Comparison of ENCODE assay signal across 11 cellular contexts in genomic region chr17:63835167-63835720, GRCh38. TPM values are rescaled to one million over a fixed set of nuclear protein-coding genes. Genes with fewer than 3 reads are reported as not detected.
DNase-seq lines count a peak whose midpoint lies in the region; ATAC-seq and TF ChIP-seq lines count a peak whose summit lies in the region.
"Had no signal": no experiment of that assay in that cellular context is flagged by ENCODE, and none has a peak within 500 bp of the region (broad histone marks: within the 10 kb centered on the region; RNA-seq: fewer than 3 reads in every experiment).

No MANE protein-coding gene starts in this region.

- WGBS in gastroesophageal sphincter (ENCODE audit: low coverage in 1 of 2), 2 donors = 85% methylated on average over 7 of the region's 9 CpGs; no CpG with 5 or more reads in 1 of the 2 donors

- POLR2A ChIA-PET in T-cell (lab: Charles Lee) = interaction anchor here in 1 of 2 donors (0.5 kb wide), 1 partner anchor 8 kb away, joined by 8 read pairs; no protein-coding TSS in a partner anchor

- H3K4me3 ChIP-seq in gastroesophageal sphincter = no peak overlapping the region

- H3K27ac Mint-ChIP-seq in activated naive CD4-positive, alpha-beta T cell treated with anti-CD3 and anti-CD28 coated beads, Interleukin-2, amount 50 U/mL, for 24 hours = peak overlapping the region; percentile 37
- peak overlapping the region; percentile 80 to 82 for H3K27ac Mint-ChIP-seq in T-cell

- no peak overlapping the region for H3K4me3 Mint-ChIP-seq in activated naive CD4-positive, alpha-beta T cell treated with anti-CD3 and anti-CD28 coated beads, Interleukin-2, amount 50 U/mL, for 24 hours
- peak overlapping the region in 1 of 3 donors; percentile 24 for H3K4me3 Mint-ChIP-seq in T-cell

- no peaks in the 10 kb centered on the region for H3K9me3 Mint-ChIP-seq in activated naive CD4-positive, alpha-beta T cell treated with anti-CD3 and anti-CD28 coated beads, Interleukin-2, amount 50 U/mL, for 24 hours
- H3K9me3 Mint-ChIP-seq in T-cell = no peaks in the 10 kb centered on the region

- H3K4me1 Mint-ChIP-seq in activated naive CD4-positive, alpha-beta T cell treated with anti-CD3 and anti-CD28 coated beads, Interleukin-2, amount 50 U/mL, for 24 hours = peaks cover 65% of the 10 kb centered on the region
- peaks cover 57 to 69% (median 61%) of the 10 kb centered on the region in 3 donors for H3K4me1 Mint-ChIP-seq in T-cell

- peaks cover 15% of the 10 kb centered on the region for H3K36me3 Mint-ChIP-seq in activated naive CD4-positive, alpha-beta T cell treated with anti-CD3 and anti-CD28 coated beads, Interleukin-2, amount 50 U/mL, for 24 hours
- peaks cover 46% of the 10 kb centered on the region for H3K36me3 Mint-ChIP-seq in T-cell

- H3K27me3 Mint-ChIP-seq in activated naive CD4-positive, alpha-beta T cell treated with anti-CD3 and anti-CD28 coated beads, Interleukin-2, amount 50 U/mL, for 24 hours = no peaks in the 10 kb centered on the region
- H3K27me3 Mint-ChIP-seq in T-cell = no peaks in the 10 kb centered on the region

- no peak for TF ChIP-seq POLR2A in gastroesophageal sphincter (IDR thresholded peaks at IDR 0.05)

- CTCF ChIA-PET in T-cell (lab: Charles Lee) = interaction anchor here (0.7 to 1.2 kb wide), 5 partner anchors 11 to 144 kb away, joined by 3 to 5 read pairs (median 3); partner anchors contain the start of genes CCDC47 (in 1 of the 2) and DDX42 (in 1 of the 2)

- H3K36me3 ChIP-seq in gastroesophageal sphincter = peaks cover 0 to 76% of the 10 kb centered on the region in 2 donors

- H3K27ac ChIP-seq in gastroesophageal sphincter (peak overlapping the region in 3 of 4 donors; percentile 49 to 98 (median 98)), temporal lobe (ENCODE audit: low read depth, low read length) (peak overlapping the region; percentile 67)

- TF ChIP-seq CTCF in gastroesophageal sphincter (IDR thresholded peaks at IDR 0.05) = no peak

- H3K27me3 ChIP-seq in gastroesophageal sphincter = no peaks in the 10 kb centered on the region

- no peak for DNase-seq in activated naive CD4-positive, alpha-beta T cell treated with anti-CD3 and anti-CD28 coated beads, Interleukin-2, amount 50 U/mL, for 16 hours
- DNase-seq in T-cell = no peak

- TF ChIP-seq EP300 in gastroesophageal sphincter (IDR thresholded peaks at IDR 0.05) = no peak

- H3K9me3 ChIP-seq in gastroesophageal sphincter = no peaks in the 10 kb centered on the region

- ATAC-seq in T-cell (replicated peaks in 1 of 4) = no peak
- no peak for ATAC-seq in gastroesophageal sphincter
- ATAC-seq in GM19463 (IDR thresholded peaks at IDR 0.05; ENCODE audit: unreplicated experiment) = no peak
- no peak for ATAC-seq in GM21515 (IDR thresholded peaks at IDR 0.05; ENCODE audit: unreplicated experiment)
- no peak for ATAC-seq in HG02870 (IDR thresholded peaks at IDR 0.05; ENCODE audit: unreplicated experiment)

- peaks cover 2 to 76% (median 26%) of the 10 kb centered on the region in 3 donors for H3K4me1 ChIP-seq in gastroesophageal sphincter

RNA-seq across cellular contexts. Expression of gene SMARCD2, which starts 7.2 kb away (rescaled TPM):
- 100 to 1,000 TPM in 4 of 5 donors, 10 to 100 TPM in 1; 94.9 to 129 (median 121) TPM for total RNA-seq in T-cell
- total RNA-seq in gastroesophageal sphincter = 100 to 1,000 TPM; 103 to 160 (median 141) TPM
- total RNA-seq in temporal lobe = 4.7 TPM

RNA-seq across cellular contexts. Expression of gene FTSJ3, which starts 7.8 kb away (rescaled TPM):
- 10 to 100 TPM; 39.4 to 64.9 (median 53.3) TPM for total RNA-seq in T-cell
- total RNA-seq in gastroesophageal sphincter = 10 to 100 TPM; 36.3 to 53.2 (median 51.7) TPM
- total RNA-seq in temporal lobe = 24.1 TPM

RNA-seq across cellular contexts. Expression of gene PSMC5, which starts 8.0 kb away (rescaled TPM):
- total RNA-seq in T-cell (100 to 1,000 TPM in 3 of 5 donors, 10 to 100 TPM in 2; 83.9 to 114 (median 107) TPM), gastroesophageal sphincter (100 to 1,000 TPM in 2 of 4 donors, 10 to 100 TPM in 2; 79.5 to 110 (median 95.7) TPM), temporal lobe (35.4 TPM)

RNA-seq across cellular contexts. Expression of gene CSH2, which starts 38.2 kb away (rescaled TPM):
- total RNA-seq in T-cell (not detected), gastroesophageal sphincter (under 1 TPM in 1 of 4 donors, not detected in 3; 0.23 TPM), temporal lobe (not detected)
- total RNA-seq: lung microvascular endothelial cell, M059J, osteoblast had no signal

RNA-seq across cellular contexts. Expression of gene GH2, which starts 46.5 kb away (rescaled TPM):
- total RNA-seq in T-cell (not detected), gastroesophageal sphincter (not detected), temporal lobe (not detected)
- total RNA-seq: lung microvascular endothelial cell, M059J, osteoblast had no signal

Comparison
In these comparisons a context has a peak if more than half of its experiments do, and no peak if none do; other contexts are left out.
1. RNA of gene SMARCD2, which starts 7.2 kb away (total RNA-seq): 103 to 160 TPM in gastroesophageal sphincter and 94.9 to 129 TPM in T-cell; 4.7 TPM in temporal lobe (single experiment); every median in the first group is over 10 times any median in the second.